8 cellular contexts compared by ENCODE assay signal in genomic region chr10:113131611-113132330, GRCh38.
DNase-seq lines count a peak whose midpoint lies in the region; ATAC-seq lines count a peak whose summit lies in the region.

No MANE protein-coding gene starts in this region.

- ATAC-seq in GM19467 (IDR thresholded peaks at IDR 0.05; ENCODE audit: unreplicated experiment) = no peak

- DNase-seq in AG08395 (ENCODE audit: low spot score) = peak; percentile 84
- peak; percentile 68 for DNase-seq in NCI-H460 (ENCODE audit: extremely low read depth, low read depth)
- peak; percentile 86 for DNase-seq in fibroblast of gingiva (ENCODE audit: low read depth)
- DNase-seq in non-pigmented ciliary epithelial cell (ENCODE audit: low read depth) = peak; percentile 49
- DNase-seq in anterior cingulate cortex (lab: John Stamatoyannopoulos, UW) = no peak
- DNase-seq in activated CD4-positive, CD25-positive, alpha-beta regulatory T cell (lab: John Stamatoyannopoulos, UW) = no peak
- no peak for DNase-seq in activated naive CD4-positive, alpha-beta T cell treated with Interleukin-2 at 50 U/mL for 16 hours

Comparison
In these comparisons a context has a peak if more than half of its experiments do, and no peak if none do; other contexts are left out.
1. DNase-seq: peak in AG08395 (single experiment), NCI-H460 (single experiment), fibroblast of gingiva (single experiment) and non-pigmented ciliary epithelial cell (single experiment); none in anterior cingulate cortex (0 of 58), activated CD4-positive, CD25-positive, alpha-beta regulatory T cell (0 of 4) and activated naive CD4-positive, alpha-beta T cell treated with Interleukin-2 at 50 U/mL for 16 hours (single experiment).